In the genomic region with DNA sequence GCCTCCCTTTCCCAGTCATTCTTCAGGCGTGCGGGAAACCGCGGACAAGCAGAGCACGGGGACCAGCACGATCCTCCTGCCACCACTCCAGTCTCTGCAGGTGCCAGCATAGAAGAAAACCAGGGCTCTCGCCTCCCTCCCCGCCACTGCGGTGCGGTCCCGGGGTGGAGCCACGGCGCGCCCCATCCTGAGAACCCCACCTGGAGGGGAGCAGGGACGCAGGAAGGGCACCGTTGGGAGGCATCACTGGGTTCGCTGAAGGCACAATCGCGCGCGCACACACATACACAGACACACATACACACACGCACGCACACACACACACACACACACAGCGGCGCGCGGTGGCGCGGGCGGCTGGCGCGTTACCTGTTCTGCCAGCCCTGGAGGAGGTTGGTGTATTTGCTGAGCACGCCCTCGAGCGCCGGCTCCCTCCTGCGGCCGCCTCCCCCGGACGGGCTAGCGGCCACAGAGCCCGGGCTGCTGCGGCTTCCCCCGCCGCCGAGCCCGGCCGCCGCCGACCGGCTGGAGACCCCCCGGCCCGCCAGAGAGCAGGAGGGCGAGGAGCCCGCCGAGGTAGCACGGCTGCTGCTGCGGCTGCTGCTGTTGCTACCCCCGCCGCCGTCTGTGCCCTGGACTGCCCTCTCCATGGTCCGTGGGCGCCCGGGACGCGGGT, we compare ENCODE assay signal across 8 cellular contexts. TPM values are rescaled to one million over a fixed set of nuclear protein-coding genes. Genes with fewer than 3 reads are reported as not detected.
DNase-seq lines count a peak whose midpoint lies in the region; ATAC-seq and TF ChIP-seq lines count a peak whose summit lies in the region.

No MANE protein-coding gene starts in this region.

- H3K9ac ChIP-seq in HUES64 (ENCODE audit: low read depth, low read length) = peak overlapping the region; percentile 68
- H3K9ac ChIP-seq in SU-DHL-6 (ENCODE audit: low read length) = peak overlapping the region; percentile 96
- H3K9ac ChIP-seq in skeletal muscle tissue (ENCODE audit: low read depth in 1 of 3, low read length in 3 of 3) = peak overlapping the region; percentile 74 to 84 (median 77)

- TF ChIP-seq CTCF in SU-DHL-6 (IDR thresholded peaks at IDR 0.05; ENCODE audit: insufficient read depth, low read length, poor library complexity, severe bottlenecking) (peak; percentile 20), body of pancreas (IDR thresholded peaks at IDR 0.05) (peak in 4 of 7 experiments; percentile 19 to 42 (median 26))

- peak overlapping the region; percentile 93 for H3K4me2 ChIP-seq in SU-DHL-6 (ENCODE audit: low read depth, low read length, poor library complexity, severe bottlenecking)

- peak; percentile 29 for DNase-seq in NCI-H82 (lab: John Stamatoyannopoulos, UW)
- no peak for DNase-seq in NCI-H82 treated with DMSO at 0.1 percent for 48 hours (lab: John Stamatoyannopoulos, UW; ENCODE audit: unreplicated experiment)
- DNase-seq in body of pancreas = peak; percentile 76 to 83 (median 79)
- peak; percentile 77 for DNase-seq in iPS-NIHi11 (ENCODE audit: low spot score)
- no peak for DNase-seq in GM19238 (ENCODE audit: insufficient read length, low spot score)

- peaks cover 39% of the 10 kb centered on the region for H3F3A ChIP-seq in SU-DHL-6 (ENCODE audit: insufficient read depth)

- peak; percentile 83 for ATAC-seq in body of pancreas

- under 1% methylated on average over 63 of the region's 66 CpGs for WGBS in HUES64
- 0% methylated on average over 7 to 66 of the region's 66 CpGs for WGBS in body of pancreas, 2 donors

- intact Hi-C loops in body of pancreas (cut with DNase I) = no loop called here

- no peaks in the 10 kb centered on the region for H3K9me2 ChIP-seq in SU-DHL-6 (replicated peaks; ENCODE audit: insufficient read depth, low read length)

- peak overlapping the region; percentile 78; the same call in 1 of the 2 replicates for H3K27ac ChIP-seq in HUES64 (ENCODE audit: low read depth, low read length)
- peak overlapping the region; percentile 98 for H3K27ac ChIP-seq in SU-DHL-6 (ENCODE audit: low read depth, low read length)
- H3K27ac ChIP-seq in body of pancreas = peak overlapping the region; percentile 10 to 86 (median 71)
- peak overlapping the region; percentile 75 for H3K27ac ChIP-seq in skeletal muscle tissue (ENCODE audit: low read depth, low read length)

- H3K9me3 ChIP-seq in HUES64 (ENCODE audit: insufficient read depth, low read depth, low read length) (no peaks in the 10 kb centered on the region), SU-DHL-6 (ENCODE audit: insufficient read depth, low read length) (no peaks in the 10 kb centered on the region), body of pancreas (no peaks in the 10 kb centered on the region), skeletal muscle tissue (ENCODE audit: control insufficient read depth in 3 of 3, low read length in 3 of 3) (no peaks in the 10 kb centered on the region)

- H3K4me1 ChIP-seq in HUES64 (ENCODE audit: insufficient read depth, low read length) (peaks cover 19% of the 10 kb centered on the region), body of pancreas (peaks cover 15% of the 10 kb centered on the region), skeletal muscle tissue (ENCODE audit: control insufficient read depth in 3 of 3, insufficient read depth in 3 of 3, low read length in 3 of 3) (peaks cover 8 to 14% (median 14%) of the 10 kb centered on the region in 3 donors)

- no peaks in the 10 kb centered on the region for H4K20me1 ChIP-seq in SU-DHL-6 (ENCODE audit: low read depth, low read length)

- H3K79me2 ChIP-seq in SU-DHL-6 (ENCODE audit: insufficient read depth, low read length) = peaks cover 99% of the 10 kb centered on the region

- H3K4me3 ChIP-seq in HUES64 (ENCODE audit: low read length) (peak overlapping the region; percentile 74), SU-DHL-6 (ENCODE audit: insufficient read depth, low read length, poor library complexity, severe bottlenecking) (peak overlapping the region; percentile 78), body of pancreas (peak overlapping the region; percentile 27 to 49), skeletal muscle tissue (ENCODE audit: low read length in 3 of 3) (peak overlapping the region; percentile 79 to 93 (median 88))

- H3K36me3 ChIP-seq in HUES64 (ENCODE audit: insufficient read depth, low read length) (peaks cover 10% of the 10 kb centered on the region; the same call in 1 of the 2 replicates), SU-DHL-6 (ENCODE audit: low read length) (peaks cover 8% of the 10 kb centered on the region), body of pancreas (replicated peaks in 1 of 2; ENCODE audit: insufficient read depth in 1 of 2, low read depth in 2 of 2) (no peaks in the 10 kb centered on the region), skeletal muscle tissue (ENCODE audit: control insufficient read depth in 3 of 3, insufficient read depth in 3 of 3, low read length in 3 of 3) (no peaks in the 10 kb centered on the region)

- H2AFZ ChIP-seq in SU-DHL-6 (ENCODE audit: low read depth, low read length, severe bottlenecking) = peak overlapping the region; percentile 27

- H3K27me3 ChIP-seq in HUES64 (ENCODE audit: insufficient read depth, low read length) = peaks cover 15% of the 10 kb centered on the region; the same call in 1 of the 2 replicates
- no peaks in the 10 kb centered on the region for H3K27me3 ChIP-seq in SU-DHL-6 (ENCODE audit: low read length)
- no peaks in the 10 kb centered on the region for H3K27me3 ChIP-seq in body of pancreas
- H3K27me3 ChIP-seq in skeletal muscle tissue (ENCODE audit: control insufficient read depth in 3 of 3, insufficient read depth in 3 of 3, low read length in 3 of 3) = peaks cover 0 to 4% (median 0%) of the 10 kb centered on the region in 3 donors

- TF ChIP-seq POLR2A in body of pancreas (IDR thresholded peaks at IDR 0.05) = peak in 2 of 3 donors; percentile 41 to 42

RNA-seq across cellular contexts. Expression of a gene that starts 0.4 kb away (rescaled TPM):
- 20.7 TPM for polyA plus RNA-seq in HUES64 (2013, experiment 1 of 2)
- polyA plus RNA-seq in HUES64 (2013, experiment 2 of 2) = 18.8 TPM
- 10 to 100 TPM in 1 of 2 donors, 1 to 10 TPM in 1; 3.4 to 27.0 TPM for total RNA-seq in body of pancreas
- 6.8 TPM for total RNA-seq in skeletal muscle tissue

RNA-seq across cellular contexts. Expression of a gene that starts 0.9 kb away (rescaled TPM):
- polyA plus RNA-seq in HUES64 (2013, experiment 1 of 2) = 2.0 TPM
- 2.2 TPM for polyA plus RNA-seq in HUES64 (2013, experiment 2 of 2)
- 1 to 10 TPM; 1.0 to 2.6 TPM for total RNA-seq in body of pancreas
- under 0.01 TPM for total RNA-seq in skeletal muscle tissue

Comparison
In these comparisons a context has a peak if more than half of its experiments do, and no peak if none do; other contexts are left out.
1. DNase-seq: peak in NCI-H82 (single experiment), body of pancreas (4 of 4) and iPS-NIHi11 (single experiment); none in NCI-H82 treated with DMSO at 0.1 percent for 48 hours (single experiment) and GM19238 (single experiment).
2. H3K4me3 ChIP-seq: peak in every context shown above with its lines; median percentile 88 in skeletal muscle tissue; 78 in SU-DHL-6; 74 in HUES64; 38 in body of pancreas.
3. Peak in every context shown above with its lines, with median percentiles within 50 percentile points of each other: H3K27ac ChIP-seq and H3K9ac ChIP-seq.